ENCODE assay signal across 39 cellular contexts in genomic region chr6:130099119-130099518, GRCh38.
"Had no signal": no experiment of that assay in that cellular context is flagged by ENCODE, and none has a peak within 500 bp of the region (broad histone marks: within the 10 kb centered on the region; RNA-seq: fewer than 3 reads in every experiment).

No MANE protein-coding gene starts in this region.

- H3K27ac ChIP-seq: adrenal gland, ascending aorta, body of pancreas, brain microvascular endothelial cell, breast epithelium, cardiac muscle cell had no signal

- H3K4me1 Mint-ChIP-seq: activated naive CD8-positive, alpha-beta T cell treated with anti-CD3 and anti-CD28 coated beads for 36 hours; activated naive CD8-positive, alpha-beta T cell treated with anti-CD3 and anti-CD28 coated beads, Interleukin-2, amount 50 U/mL, for 24 hours had no signal

- H3K27me3 Mint-ChIP-seq: activated naive CD4-positive, alpha-beta T cell treated with anti-CD3 and anti-CD28 coated beads, Interleukin-2, amount 10 ng/mL, durations not matched to agents 7 days and 5 days; activated naive CD4-positive, alpha-beta T cell treated with anti-CD3 and anti-CD28 coated beads, Interleukin-2, amount 50 U/mL, for 24 hours; activated naive CD8-positive, alpha-beta T cell; activated naive CD8-positive, alpha-beta T cell treated with anti-CD3 and anti-CD28 coated beads for 36 hours; activated naive CD8-positive, alpha-beta T cell treated with anti-CD3 and anti-CD28 coated beads, Interleukin-2, amount 10 ng/mL, durations not matched to agents 7 days and 5 days; activated naive CD8-positive, alpha-beta T cell treated with anti-CD3 and anti-CD28 coated beads, Interleukin-2, amount 50 U/mL, for 24 hours; activated T-cell treated with anti-CD3 and anti-CD28 coated beads, Interleukin-2, amount 50 U/mL, for 24 hours; activated T-helper 17 cell treated with anti-CD3 and anti-CD28 coated beads, Interleukin-2, amount 50 U/mL, for 72 hours; brain had no signal

- H3K9me3 Mint-ChIP-seq: activated naive CD4-positive, alpha-beta T cell treated with anti-CD3 and anti-CD28 coated beads for 36 hours; activated naive CD4-positive, alpha-beta T cell treated with anti-CD3 and anti-CD28 coated beads, Interleukin-2, amount 50 U/mL, for 24 hours; activated naive CD4-positive, alpha-beta T cell treated with anti-CD3 and anti-CD28 coated beads, Interleukin-2, amount 50 U/mL, for 72 hours; activated naive CD8-positive, alpha-beta T cell treated with anti-CD3 and anti-CD28 coated beads for 36 hours; activated naive CD8-positive, alpha-beta T cell treated with anti-CD3 and anti-CD28 coated beads, Interleukin-2, amount 10 ng/mL, durations not matched to agents 7 days and 5 days; activated naive CD8-positive, alpha-beta T cell treated with anti-CD3 and anti-CD28 coated beads, Interleukin-2, amount 50 U/mL, for 24 hours; activated T-cell treated with anti-CD3 and anti-CD28 coated beads, Interleukin-2, amount 50 U/mL, for 24 hours; activated T-cell treated with anti-CD3 and anti-CD28 coated beads, Interleukin-2, amount 50 U/mL, for 4 hours; activated T-cell treated with anti-CD3 and anti-CD28 coated beads, Interleukin-2, amount 50 U/mL, for 72 hours; activated T-helper 1 cell treated with anti-CD3 and anti-CD28 coated beads, Interleukin-12 subunit alpha, Interleukin-12 subunit beta, Interleukin-2, Interleukin-4 antibody, amounts not matched to agents 30 ng/mL and 10 ng/mL and 1 ng/mL, durations not matched to agents 14 hours and 24 hours and 36 hours; activated T-helper 17 cell treated with anti-CD3 and anti-CD28 coated beads, Interleukin-2, amount 50 U/mL, for 72 hours; activated T-helper 2 cell treated with anti-CD3 and anti-CD28 coated beads, Interferon-gamma antibody, Interleukin-2, Interleukin-4, amounts not matched to agents 10 μg/mL and 5 μg/mL and 100 μg/mL, durations not matched to agents 14 hours and 24 hours and 36 hours; brain had no signal

- H3K27me3 ChIP-seq: adrenal gland, ascending aorta, body of pancreas, brain microvascular endothelial cell, breast epithelium, cardiac muscle cell had no signal

- H3K27ac Mint-ChIP-seq: activated naive CD4-positive, alpha-beta T cell treated with anti-CD3 and anti-CD28 coated beads for 36 hours; activated naive CD4-positive, alpha-beta T cell treated with anti-CD3 and anti-CD28 coated beads, Interleukin-2, amount 10 ng/mL, durations not matched to agents 7 days and 5 days; activated naive CD4-positive, alpha-beta T cell treated with anti-CD3 and anti-CD28 coated beads, Interleukin-2, amount 50 U/mL, for 24 hours; activated naive CD4-positive, alpha-beta T cell treated with anti-CD3 and anti-CD28 coated beads, Interleukin-2, amount 50 U/mL, for 72 hours; activated naive CD8-positive, alpha-beta T cell; activated naive CD8-positive, alpha-beta T cell treated with anti-CD3 and anti-CD28 coated beads for 36 hours; activated naive CD8-positive, alpha-beta T cell treated with anti-CD3 and anti-CD28 coated beads, Interleukin-2, amount 10 ng/mL, durations not matched to agents 7 days and 5 days; activated naive CD8-positive, alpha-beta T cell treated with anti-CD3 and anti-CD28 coated beads, Interleukin-2, amount 50 U/mL, for 24 hours; activated T-cell treated with anti-CD3 and anti-CD28 coated beads, Interleukin-2, amount 50 U/mL, for 24 hours; activated T-cell treated with anti-CD3 and anti-CD28 coated beads, Interleukin-2, amount 50 U/mL, for 72 hours; activated T-helper 1 cell treated with anti-CD3 and anti-CD28 coated beads, Interleukin-12 subunit alpha, Interleukin-12 subunit beta, Interleukin-2, Interleukin-4 antibody, amounts not matched to agents 30 ng/mL and 10 ng/mL and 1 ng/mL, durations not matched to agents 14 hours and 24 hours and 36 hours; activated T-helper 2 cell treated with anti-CD3 and anti-CD28 coated beads, Interferon-gamma antibody, Interleukin-2, Interleukin-4, amounts not matched to agents 10 μg/mL and 5 μg/mL and 100 μg/mL, durations not matched to agents 14 hours and 24 hours and 36 hours; brain had no signal

- H3K4me1 ChIP-seq: adrenal gland, ascending aorta, body of pancreas, breast epithelium had no signal

- FAIRE-seq: astrocyte, bronchial epithelial cell had no signal

- DNase-seq: activated effector memory CD4-positive, alpha-beta T cell treated with anti-CD3 and anti-CD28 coated beads, Interleukin-2, amount 50 U/mL, for 16 hours; activated effector memory CD4-positive, alpha-beta T cell treated with Interleukin-2 at 50 U/mL for 16 hours; activated gamma-delta T cell; activated gamma-delta T cell treated with Interleukin-2 at 50 U/mL for 16 hours; activated naive CD4-positive, alpha-beta T cell; activated naive CD4-positive, alpha-beta T cell treated with anti-CD3 and anti-CD28 coated beads for 36 hours; activated naive CD4-positive, alpha-beta T cell treated with anti-CD3 and anti-CD28 coated beads, Interleukin-2, amount 10 ng/mL, durations not matched to agents 7 days and 5 days; activated naive CD4-positive, alpha-beta T cell treated with anti-CD3 and anti-CD28 coated beads, Interleukin-2, amount 50 U/mL, for 16 hours; activated naive CD4-positive, alpha-beta T cell treated with Interleukin-2 at 50 U/mL for 16 hours; activated naive CD8-positive, alpha-beta T cell treated with anti-CD3 and anti-CD28 coated beads for 36 hours; activated naive CD8-positive, alpha-beta T cell treated with anti-CD3 and anti-CD28 coated beads, Interleukin-2, amount 10 ng/mL, durations not matched to agents 7 days and 5 days; activated naive CD8-positive, alpha-beta T cell treated with anti-CD3 and anti-CD28 coated beads, Interleukin-2, amount 50 U/mL, for 24 hours; activated T-cell treated with anti-CD3 and anti-CD28 coated beads for 4 hours; activated T-cell treated with anti-CD3 and anti-CD28 coated beads, Interleukin-2, amount 50 U/mL, for 1 hour; activated T-cell treated with anti-CD3 and anti-CD28 coated beads, Interleukin-2, amount 50 U/mL, for 24 hours; activated T-cell treated with anti-CD3 and anti-CD28 coated beads, Interleukin-2, amount 50 U/mL, for 4 hours; activated T-cell treated with anti-CD3 and anti-CD28 coated beads, Interleukin-2, amount 50 U/mL, for 48 hours; activated T-cell treated with anti-CD3 and anti-CD28 coated beads, Interleukin-2, amount 50 U/mL, for 72 hours; adrenal gland; amniotic stem cell; amygdala; anterior cingulate cortex; aorta; body of pancreas; brain microvascular endothelial cell; central memory CD4-positive, alpha-beta T cell; cerebellar nuclear complex had no signal

- ATAC-seq: activated naive CD4-positive, alpha-beta T cell treated with anti-CD3 and anti-CD28 coated beads, Interleukin-2, amount 50 U/mL, for 72 hours; activated naive CD8-positive, alpha-beta T cell treated with anti-CD3 and anti-CD28 coated beads, Interleukin-2, amount 50 U/mL, for 24 hours; activated T-cell treated with anti-CD3 and anti-CD28 coated beads, Interleukin-2, amount 50 U/mL, for 4 hours; activated T-cell treated with anti-CD3 and anti-CD28 coated beads, Interleukin-2, amount 50 U/mL, for 72 hours; activated T-helper 17 cell treated with anti-CD3 and anti-CD28 coated beads, Interleukin-2, amount 50 U/mL, for 72 hours; body of pancreas had no signal

- H3K4me3 ChIP-seq: adrenal gland, ascending aorta, body of pancreas, breast epithelium, cardiac muscle cell had no signal

- H3K36me3 ChIP-seq: adrenal gland, brain microvascular endothelial cell, breast epithelium, cardiac muscle cell had no signal

- H3K4me3 Mint-ChIP-seq: activated naive CD4-positive, alpha-beta T cell treated with anti-CD3 and anti-CD28 coated beads for 36 hours; activated naive CD4-positive, alpha-beta T cell treated with anti-CD3 and anti-CD28 coated beads, Interleukin-2, amount 10 ng/mL, durations not matched to agents 7 days and 5 days; activated naive CD4-positive, alpha-beta T cell treated with anti-CD3 and anti-CD28 coated beads, Interleukin-2, amount 50 U/mL, for 24 hours; activated naive CD8-positive, alpha-beta T cell; activated naive CD8-positive, alpha-beta T cell treated with anti-CD3 and anti-CD28 coated beads for 36 hours; activated naive CD8-positive, alpha-beta T cell treated with anti-CD3 and anti-CD28 coated beads, Interleukin-2, amount 10 ng/mL, durations not matched to agents 7 days and 5 days; activated naive CD8-positive, alpha-beta T cell treated with anti-CD3 and anti-CD28 coated beads, Interleukin-2, amount 50 U/mL, for 24 hours; activated T-cell treated with anti-CD3 and anti-CD28 coated beads, Interleukin-2, amount 50 U/mL, for 24 hours; activated T-cell treated with anti-CD3 and anti-CD28 coated beads, Interleukin-2, amount 50 U/mL, for 4 hours; activated T-cell treated with anti-CD3 and anti-CD28 coated beads, Interleukin-2, amount 50 U/mL, for 72 hours; activated T-helper 1 cell treated with anti-CD3 and anti-CD28 coated beads, Interleukin-12 subunit alpha, Interleukin-12 subunit beta, Interleukin-2, Interleukin-4 antibody, amounts not matched to agents 30 ng/mL and 10 ng/mL and 1 ng/mL, durations not matched to agents 14 hours and 24 hours and 36 hours; activated T-helper 17 cell treated with anti-CD3 and anti-CD28 coated beads, Interleukin-2, amount 50 U/mL, for 72 hours; brain had no signal

- H3K9me3 ChIP-seq: adrenal gland, ascending aorta, body of pancreas, breast epithelium had no signal
